Comparison of ENCODE assay signal across 8 cellular contexts in genomic region chr14:106518054-106518943, GRCh38.
DNase-seq lines count a peak whose midpoint lies in the region; ATAC-seq and TF ChIP-seq lines count a peak whose summit lies in the region.

No MANE protein-coding gene starts in this region.

- H3K27ac ChIP-seq in DOHH2 (ENCODE audit: low read depth, low read length) (no peak overlapping the region), gastroesophageal sphincter (no peak overlapping the region)

- WGBS in gastroesophageal sphincter (ENCODE audit: low coverage in 1 of 2), 2 donors: 50 to 56% methylated on average over 4 to 9 of the region's 11 CpGs

- TF ChIP-seq POLR2A in gastroesophageal sphincter (IDR thresholded peaks at IDR 0.05): no peak

- H3K4me3 ChIP-seq in DOHH2 (ENCODE audit: low read length) (no peak overlapping the region), gastroesophageal sphincter (no peak overlapping the region)

- no peak overlapping the region for H3K4me3 Mint-ChIP-seq in activated T-cell treated with anti-CD3 and anti-CD28 coated beads, Interleukin-2, amount 50 U/mL, for 24 hours

- no peaks in the 10 kb centered on the region for H3K9me3 ChIP-seq in DOHH2 (ENCODE audit: control insufficient read depth, insufficient read depth, low read length)
- H3K9me3 ChIP-seq in gastroesophageal sphincter: no peaks in the 10 kb centered on the region

- TF ChIP-seq EP300 in gastroesophageal sphincter (IDR thresholded peaks at IDR 0.05): no peak

- H3K27me3 ChIP-seq in DOHH2 (ENCODE audit: control insufficient read depth, low read length): peaks cover 24% of the 10 kb centered on the region
- no peaks in the 10 kb centered on the region for H3K27me3 ChIP-seq in gastroesophageal sphincter

- TF ChIP-seq CTCF in DOHH2 (IDR thresholded peaks at IDR 0.05; ENCODE audit: low read depth, low read length, poor library complexity, severe bottlenecking) (peak; percentile 67), gastroesophageal sphincter (IDR thresholded peaks at IDR 0.05) (peak in 1 of 4 experiments; percentile 9)

- ATAC-seq in gastroesophageal sphincter: no peak
- no peak for ATAC-seq in GM19455 (IDR thresholded peaks at IDR 0.05; ENCODE audit: unreplicated experiment)
- ATAC-seq in GM18861 (IDR thresholded peaks at IDR 0.05; ENCODE audit: unreplicated experiment): no peak

- no peak overlapping the region for H3K27ac Mint-ChIP-seq in activated T-cell treated with anti-CD3 and anti-CD28 coated beads, Interleukin-2, amount 50 U/mL, for 24 hours

- H3K36me3 Mint-ChIP-seq in activated T-cell treated with anti-CD3 and anti-CD28 coated beads, Interleukin-2, amount 50 U/mL, for 24 hours (ENCODE audit: low read depth): no peaks in the 10 kb centered on the region

- no peaks in the 10 kb centered on the region for H3F3A ChIP-seq in DOHH2 (ENCODE audit: control insufficient read depth, insufficient read depth)

- no peaks in the 10 kb centered on the region for H3K9me3 Mint-ChIP-seq in activated T-cell treated with anti-CD3 and anti-CD28 coated beads, Interleukin-2, amount 50 U/mL, for 24 hours

- no peak overlapping the region for H3K4me2 ChIP-seq in DOHH2 (ENCODE audit: low read length)

- H3K4me1 ChIP-seq in DOHH2 (ENCODE audit: control insufficient read depth, low read length) (peaks cover 12% of the 10 kb centered on the region), gastroesophageal sphincter (no peaks in the 10 kb centered on the region)

- no peaks in the 10 kb centered on the region for H4K20me1 ChIP-seq in DOHH2 (ENCODE audit: control insufficient read depth, insufficient read depth, low read depth, low read length)

- no peaks in the 10 kb centered on the region for H3K79me2 ChIP-seq in DOHH2 (ENCODE audit: control insufficient read depth, low read length)

- peaks cover 16% of the 10 kb centered on the region for H3K27me3 Mint-ChIP-seq in activated T-cell treated with anti-CD3 and anti-CD28 coated beads, Interleukin-2, amount 50 U/mL, for 24 hours

- DNase-seq in NCI-H69 (lab: John Stamatoyannopoulos, UW) (peak; percentile 45), H4 (ENCODE audit: low spot score) (no peak)
- DNase-seq in activated T-cell treated with anti-CD3 and anti-CD28 coated beads, Interleukin-2, amount 50 U/mL, for 24 hours: peak; percentile 88
- DNase-seq in stimulated activated CD4-positive, alpha-beta T cell treated with anti-CD3 and anti-CD28 coated beads, Interleukin-12 subunit alpha, Interleukin-12 subunit beta, amount 100 ng/mL, for 48 hours (ENCODE audit: low read depth in 2 of 3, low spot score in 1 of 3): peak; percentile 69 to 88 (median 78)

- H3K9me2 ChIP-seq in DOHH2 (replicated peaks; ENCODE audit: control insufficient read depth, low read length): no peaks in the 10 kb centered on the region

- H3K36me3 ChIP-seq in DOHH2 (ENCODE audit: control insufficient read depth, low read length): no peaks in the 10 kb centered on the region
- H3K36me3 ChIP-seq in gastroesophageal sphincter: no peaks in the 10 kb centered on the region

- H3K4me1 Mint-ChIP-seq in activated T-cell treated with anti-CD3 and anti-CD28 coated beads, Interleukin-2, amount 50 U/mL, for 24 hours (ENCODE audit: low read depth): peaks cover 13% of the 10 kb centered on the region
